In genomic region chr14:62001988-62002387, GRCh38 we compare ENCODE assay signal across 1 cellular context.
TF ChIP-seq lines count a peak whose summit lies in the region.

No MANE protein-coding gene starts in this region.

TF ChIP-seq in GM23338, 12 proteins besides CTCF, POLR2A, EP300 and RAD21 (continued from another document):
- TF ChIP-seq, protein P1, sequence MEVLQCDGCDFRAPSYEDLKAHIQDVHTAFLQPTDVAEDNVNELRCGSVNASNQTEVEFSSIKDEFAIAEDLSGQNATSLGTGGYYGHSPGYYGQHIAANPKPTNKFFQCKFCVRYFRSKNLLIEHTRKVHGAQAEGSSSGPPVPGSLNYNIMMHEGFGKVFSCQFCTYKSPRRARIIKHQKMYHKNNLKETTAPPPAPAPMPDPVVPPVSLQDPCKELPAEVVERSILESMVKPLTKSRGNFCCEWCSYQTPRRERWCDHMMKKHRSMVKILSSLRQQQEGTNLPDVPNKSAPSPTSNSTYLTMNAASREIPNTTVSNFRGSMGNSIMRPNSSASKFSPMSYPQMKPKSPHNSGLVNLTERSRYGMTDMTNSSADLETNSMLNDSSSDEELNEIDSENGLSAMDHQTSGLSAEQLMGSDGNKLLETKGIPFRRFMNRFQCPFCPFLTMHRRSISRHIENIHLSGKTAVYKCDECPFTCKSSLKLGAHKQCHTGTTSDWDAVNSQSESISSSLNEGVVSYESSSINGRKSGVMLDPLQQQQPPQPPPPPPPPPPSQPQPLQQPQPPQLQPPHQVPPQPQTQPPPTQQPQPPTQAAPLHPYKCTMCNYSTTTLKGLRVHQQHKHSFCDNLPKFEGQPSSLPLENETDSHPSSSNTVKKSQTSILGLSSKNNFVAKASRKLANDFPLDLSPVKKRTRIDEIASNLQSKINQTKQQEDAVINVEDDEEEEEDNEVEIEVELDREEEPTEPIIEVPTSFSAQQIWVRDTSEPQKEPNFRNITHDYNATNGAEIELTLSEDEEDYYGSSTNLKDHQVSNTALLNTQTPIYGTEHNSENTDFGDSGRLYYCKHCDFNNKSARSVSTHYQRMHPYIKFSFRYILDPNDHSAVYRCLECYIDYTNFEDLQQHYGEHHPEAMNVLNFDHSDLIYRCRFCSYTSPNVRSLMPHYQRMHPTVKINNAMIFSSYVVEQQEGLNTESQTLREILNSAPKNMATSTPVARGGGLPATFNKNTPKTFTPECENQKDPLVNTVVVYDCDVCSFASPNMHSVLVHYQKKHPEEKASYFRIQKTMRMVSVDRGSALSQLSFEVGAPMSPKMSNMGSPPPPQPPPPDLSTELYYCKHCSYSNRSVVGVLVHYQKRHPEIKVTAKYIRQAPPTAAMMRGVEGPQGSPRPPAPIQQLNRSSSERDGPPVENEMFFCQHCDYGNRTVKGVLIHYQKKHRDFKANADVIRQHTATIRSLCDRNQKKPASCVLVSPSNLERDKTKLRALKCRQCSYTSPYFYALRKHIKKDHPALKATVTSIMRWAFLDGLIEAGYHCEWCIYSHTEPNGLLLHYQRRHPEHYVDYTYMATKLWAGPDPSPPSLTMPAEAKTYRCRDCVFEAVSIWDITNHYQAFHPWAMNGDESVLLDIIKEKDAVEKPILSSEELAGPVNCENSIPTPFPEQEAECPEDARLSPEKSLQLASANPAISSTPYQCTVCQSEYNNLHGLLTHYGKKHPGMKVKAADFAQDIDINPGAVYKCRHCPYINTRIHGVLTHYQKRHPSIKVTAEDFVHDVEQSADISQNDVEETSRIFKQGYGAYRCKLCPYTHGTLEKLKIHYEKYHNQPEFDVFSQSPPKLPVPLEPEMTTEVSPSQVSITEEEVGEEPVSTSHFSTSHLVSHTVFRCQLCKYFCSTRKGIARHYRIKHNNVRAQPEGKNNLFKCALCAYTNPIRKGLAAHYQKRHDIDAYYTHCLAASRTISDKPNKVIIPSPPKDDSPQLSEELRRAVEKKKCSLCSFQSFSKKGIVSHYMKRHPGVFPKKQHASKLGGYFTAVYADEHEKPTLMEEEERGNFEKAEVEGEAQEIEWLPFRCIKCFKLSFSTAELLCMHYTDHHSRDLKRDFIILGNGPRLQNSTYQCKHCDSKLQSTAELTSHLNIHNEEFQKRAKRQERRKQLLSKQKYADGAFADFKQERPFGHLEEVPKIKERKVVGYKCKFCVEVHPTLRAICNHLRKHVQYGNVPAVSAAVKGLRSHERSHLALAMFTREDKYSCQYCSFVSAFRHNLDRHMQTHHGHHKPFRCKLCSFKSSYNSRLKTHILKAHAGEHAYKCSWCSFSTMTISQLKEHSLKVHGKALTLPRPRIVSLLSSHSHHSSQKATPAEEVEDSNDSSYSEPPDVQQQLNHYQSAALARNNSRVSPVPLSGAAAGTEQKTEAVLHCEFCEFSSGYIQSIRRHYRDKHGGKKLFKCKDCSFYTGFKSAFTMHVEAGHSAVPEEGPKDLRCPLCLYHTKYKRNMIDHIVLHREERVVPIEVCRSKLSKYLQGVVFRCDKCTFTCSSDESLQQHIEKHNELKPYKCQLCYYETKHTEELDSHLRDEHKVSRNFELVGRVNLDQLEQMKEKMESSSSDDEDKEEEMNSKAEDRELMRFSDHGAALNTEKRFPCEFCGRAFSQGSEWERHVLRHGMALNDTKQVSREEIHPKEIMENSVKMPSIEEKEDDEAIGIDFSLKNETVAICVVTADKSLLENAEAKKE (CRISPR knock-in tag; IDR thresholded peaks at IDR 0.05): no peak
- TF ChIP-seq ZNF331 (CRISPR knock-in tag; IDR thresholded peaks at IDR 0.05; ENCODE audit: low read depth) (no peak), ZNF114 (CRISPR knock-in tag; IDR thresholded peaks at IDR 0.05) (no peak)
